In the genomic region with DNA sequence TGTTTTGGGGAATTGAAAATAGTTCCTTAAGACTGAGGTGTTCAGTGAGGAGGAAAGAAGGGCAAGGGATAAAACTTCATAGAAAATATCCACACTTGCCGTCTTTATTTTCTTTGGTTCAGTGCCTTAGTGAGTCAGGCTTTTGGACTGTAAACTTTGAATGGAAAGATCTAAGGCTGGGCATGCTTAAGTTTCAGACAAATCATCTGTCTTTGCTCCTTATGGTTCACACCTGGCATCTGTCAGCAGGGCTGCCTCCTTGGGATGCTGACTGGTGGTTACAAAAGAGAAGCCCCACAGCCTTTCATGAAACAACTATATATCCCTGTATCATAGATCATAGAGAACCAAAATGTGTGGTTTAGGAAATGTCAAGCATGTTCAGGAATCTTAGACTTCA, we compare ENCODE assay signal across 16 cellular contexts.
DNase-seq lines count a peak whose midpoint lies in the region; ATAC-seq, FAIRE-seq and TF ChIP-seq lines count a peak whose summit lies in the region.
"Had no signal": no experiment of that assay in that cellular context is flagged by ENCODE, and none has a peak within 500 bp of the region (broad histone marks: within the 10 kb centered on the region; RNA-seq: fewer than 3 reads in every experiment).

No MANE protein-coding gene starts in this region.

- H2AFZ ChIP-seq in smooth muscle cell (ENCODE audit: low read depth) (no peak overlapping the region), osteoblast (ENCODE audit: low read length) (no peak overlapping the region)

- no peak for ATAC-seq in HG02870 (IDR thresholded peaks at IDR 0.05; ENCODE audit: unreplicated experiment)
- ATAC-seq: activated CD8-positive, alpha-beta T cell treated with anti-CD3 and anti-CD28 coated beads, Interleukin-2, amount 10 ng/mL, durations not matched to agents 7 days and 5 days; natural killer cell had no signal

- 28% methylated on average over 1 of the region's 1 CpG for WGBS in smooth muscle cell (ENCODE audit: low lambda C conversion rate)

- H3K9ac ChIP-seq in smooth muscle cell (ENCODE audit: low read depth): no peak overlapping the region

- H3K4me1 ChIP-seq in smooth muscle cell (ENCODE audit: low read depth) (peaks cover 11% of the 10 kb centered on the region), osteoblast (ENCODE audit: insufficient read depth, low read length) (no peaks in the 10 kb centered on the region)
- H3K4me1 ChIP-seq: tibial artery had no signal

- H4K20me1 ChIP-seq in smooth muscle cell (ENCODE audit: low read depth) (no peaks in the 10 kb centered on the region), osteoblast (ENCODE audit: insufficient read depth, low read length) (no peaks in the 10 kb centered on the region)

- TF ChIP-seq POLR2A in H54 (IDR thresholded peaks at IDR 0.05; ENCODE audit: low read depth, low read length): no peak

- H3K79me2 ChIP-seq in smooth muscle cell (ENCODE audit: low read depth) (no peaks in the 10 kb centered on the region), osteoblast (ENCODE audit: insufficient read depth, low read length) (no peaks in the 10 kb centered on the region)

- FAIRE-seq in H54 (lab: Jason Lieb, UNC): peak; percentile 57
- FAIRE-seq: endometrium, TTC549 had no signal

- H3F3A ChIP-seq in smooth muscle cell (ENCODE audit: low read depth): peaks cover 9% of the 10 kb centered on the region

- no peaks in the 10 kb centered on the region for H3K27me3 ChIP-seq in smooth muscle cell (ENCODE audit: low read depth)
- no peaks in the 10 kb centered on the region for H3K27me3 ChIP-seq in osteoblast (ENCODE audit: insufficient read depth, low read length)
- H3K27me3 ChIP-seq: tibial artery had no signal

- DNase-seq in H54 (ENCODE audit: insufficient read length, low spot score): peak; percentile 11
- peak; percentile 29 for DNase-seq in amniotic stem cell (lab: John Stamatoyannopoulos, UW)
- peak; percentile 87 for DNase-seq in fibroblast of mammary gland (ENCODE audit: low read depth)
- DNase-seq in smooth muscle cell (lab: John Stamatoyannopoulos, UW; ENCODE audit: unreplicated experiment): no peak
- no peak for DNase-seq in osteoblast (ENCODE audit: insufficient read length, low spot score, missing footprints)
- no peak for DNase-seq in NCI-H1436 (lab: John Stamatoyannopoulos, UW)
- DNase-seq: activated CD8-positive, alpha-beta T cell treated with anti-CD3 and anti-CD28 coated beads, Interleukin-2, amount 10 ng/mL, durations not matched to agents 7 days and 5 days; CD8-positive, alpha-beta memory T cell; GF-D8; MV-4-11; natural killer cell; stimulated activated CD4-positive, alpha-beta T cell treated with anti-CD3 and anti-CD28 coated beads, Interleukin-2, amount 100 ng/mL, for 24 hours; tibial artery had no signal

- TF ChIP-seq CTCF in fibroblast of mammary gland (conservative IDR thresholded peaks at IDR 0.05; ENCODE audit: control insufficient read depth, insufficient read depth, low read depth, low read length): no peak
- no peak for TF ChIP-seq CTCF in smooth muscle cell (IDR thresholded peaks at IDR 0.05; ENCODE audit: borderline replicate concordance, insufficient read depth, poor library complexity, severe bottlenecking)
- TF ChIP-seq CTCF in osteoblast (IDR thresholded peaks at IDR 0.05; ENCODE audit: extremely low read depth, low read depth, low read length): no peak

- no peak overlapping the region for H3K4me2 ChIP-seq in smooth muscle cell
- H3K4me2 ChIP-seq in osteoblast (ENCODE audit: insufficient read depth, low read length): no peak overlapping the region

- peak overlapping the region; percentile 46 for H3K27ac ChIP-seq in smooth muscle cell (ENCODE audit: low read depth)
- no peak overlapping the region for H3K27ac ChIP-seq in osteoblast (ENCODE audit: low read depth, low read length)
- H3K27ac ChIP-seq: tibial artery had no signal

- H3K36me3 ChIP-seq in smooth muscle cell (ENCODE audit: low read depth) (peaks cover 3% of the 10 kb centered on the region), osteoblast (ENCODE audit: insufficient read depth, low read length) (no peaks in the 10 kb centered on the region)
- H3K36me3 ChIP-seq: tibial artery had no signal

- no peak overlapping the region for H3K4me3 ChIP-seq in fibroblast of mammary gland (ENCODE audit: control insufficient read depth, low read depth, low read length)
- H3K4me3 ChIP-seq in smooth muscle cell: no peak overlapping the region
- H3K4me3 ChIP-seq in osteoblast (ENCODE audit: insufficient read depth, low read length): no peak overlapping the region
- H3K4me3 ChIP-seq: tibial artery had no signal

- H3K9me3 ChIP-seq in smooth muscle cell (replicated peaks; ENCODE audit: low read depth): no peaks in the 10 kb centered on the region
- H3K9me3 ChIP-seq in osteoblast (ENCODE audit: low read depth, low read length): no peaks in the 10 kb centered on the region

Comparison
In these comparisons a context has a peak if more than half of its experiments do, and no peak if none do; other contexts are left out.
1. DNase-seq: peak in H54 (single experiment), amniotic stem cell (single experiment) and fibroblast of mammary gland (single experiment); none in smooth muscle cell (single experiment), osteoblast (single experiment) and NCI-H1436 (single experiment).